Comparison of ENCODE assay signal across 17 cellular contexts in genomic region chr16:89106533-89107208, GRCh38.
"Had no signal": no experiment of that assay in that cellular context is flagged by ENCODE, and none has a peak within 500 bp of the region (broad histone marks: within the 10 kb centered on the region; RNA-seq: fewer than 3 reads in every experiment).

No MANE protein-coding gene starts in this region.

- H3K27me3 Mint-ChIP-seq: activated naive CD8-positive, alpha-beta T cell treated with anti-CD3 and anti-CD28 coated beads, Interleukin-2, amount 50 U/mL, for 24 hours; memory B cell; naive thymus-derived CD4-positive, alpha-beta T cell had no signal

- H3K9me3 Mint-ChIP-seq: activated naive CD4-positive, alpha-beta T cell treated with anti-CD3 and anti-CD28 coated beads for 36 hours; activated naive CD8-positive, alpha-beta T cell treated with anti-CD3 and anti-CD28 coated beads, Interleukin-2, amount 50 U/mL, for 24 hours; activated T-helper 2 cell treated with anti-CD3 and anti-CD28 coated beads, Interferon-gamma antibody, Interleukin-2, Interleukin-4, amounts not matched to agents 10 μg/mL and 5 μg/mL and 100 μg/mL, durations not matched to agents 14 hours and 24 hours and 36 hours; memory B cell; naive thymus-derived CD4-positive, alpha-beta T cell had no signal

- H3K27me3 ChIP-seq: ascending aorta, breast epithelium, colonic mucosa, sigmoid colon, spleen had no signal

- H3K27ac Mint-ChIP-seq: activated naive CD4-positive, alpha-beta T cell treated with anti-CD3 and anti-CD28 coated beads for 36 hours; activated naive CD8-positive, alpha-beta T cell treated with anti-CD3 and anti-CD28 coated beads, Interleukin-2, amount 50 U/mL, for 24 hours; activated T-helper 2 cell treated with anti-CD3 and anti-CD28 coated beads, Interferon-gamma antibody, Interleukin-2, Interleukin-4, amounts not matched to agents 10 μg/mL and 5 μg/mL and 100 μg/mL, durations not matched to agents 14 hours and 24 hours and 36 hours; memory B cell had no signal

- H3K27ac ChIP-seq: ascending aorta, breast epithelium, colonic mucosa, psoas muscle, sigmoid colon, spleen, thoracic aorta had no signal

- ATAC-seq: activated naive CD8-positive, alpha-beta T cell treated with anti-CD3 and anti-CD28 coated beads, Interleukin-2, amount 50 U/mL, for 24 hours; left ventricle myocardium superior; mucosa of descending colon; naive thymus-derived CD4-positive, alpha-beta T cell; psoas muscle had no signal

- H3K4me3 ChIP-seq: ascending aorta, breast epithelium, colonic mucosa, mucosa of descending colon, psoas muscle, sigmoid colon, spleen, thoracic aorta had no signal

- H3K4me3 Mint-ChIP-seq: activated naive CD4-positive, alpha-beta T cell treated with anti-CD3 and anti-CD28 coated beads for 36 hours; activated naive CD8-positive, alpha-beta T cell treated with anti-CD3 and anti-CD28 coated beads, Interleukin-2, amount 50 U/mL, for 24 hours; memory B cell had no signal

- DNase-seq: activated naive CD4-positive, alpha-beta T cell treated with anti-CD3 and anti-CD28 coated beads for 36 hours; activated naive CD8-positive, alpha-beta T cell treated with anti-CD3 and anti-CD28 coated beads, Interleukin-2, amount 50 U/mL, for 24 hours; colonic mucosa; hypothalamus; kidney glomerular epithelial cell; naive thymus-derived CD4-positive, alpha-beta T cell; nucleus accumbens; psoas muscle; sigmoid colon; spleen had no signal
